ENCODE assay signal across 14 cellular contexts in the genomic region with DNA sequence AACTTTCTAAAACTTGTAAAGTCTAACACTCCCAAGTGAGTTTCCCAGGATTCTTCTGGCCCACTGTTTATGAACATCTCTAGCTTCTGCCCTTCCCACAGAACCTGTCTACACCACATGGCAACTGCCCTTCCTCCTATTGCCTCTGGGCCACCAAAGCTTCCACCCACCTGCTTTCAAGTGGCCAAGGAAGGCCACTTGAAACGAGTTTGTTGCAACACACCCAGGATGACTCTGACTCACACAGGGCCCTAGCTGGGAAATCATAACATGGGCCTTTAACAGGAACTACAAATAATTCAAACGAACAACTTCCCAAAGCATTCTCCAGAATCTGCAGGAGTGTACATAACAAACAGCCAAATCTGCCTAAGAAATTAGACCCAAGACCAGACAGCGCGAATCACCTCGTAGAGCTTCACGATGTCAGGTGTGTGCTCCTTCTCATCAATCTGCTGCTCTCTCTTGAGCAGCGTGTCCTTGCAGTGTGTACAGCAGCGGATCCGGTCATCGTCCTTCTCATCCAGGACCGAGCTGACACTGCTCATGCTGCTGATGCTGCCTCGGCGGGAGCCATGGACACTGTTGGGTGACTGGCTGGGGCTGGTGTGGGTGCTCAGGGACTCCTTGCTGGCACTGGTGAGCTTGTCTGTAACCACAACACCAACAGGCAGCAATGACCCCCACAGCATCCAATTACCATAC. TPM values are rescaled to one million over a fixed set of nuclear protein-coding genes. Genes with fewer than 3 reads are reported as not detected.
A peak's percentile ranks its signal among the peaks of the same experiment; 100 is the strongest.
DNase-seq lines count a peak whose midpoint lies in the region; TF ChIP-seq lines count a peak whose summit lies in the region.
"Had no signal": no experiment of that assay in that cellular context is flagged by ENCODE, and none has a peak within 500 bp of the region (broad histone marks: within the 10 kb centered on the region; RNA-seq: fewer than 3 reads in every experiment).

No MANE protein-coding gene starts in this region.

- peak overlapping the region; percentile 13 for H3K27ac ChIP-seq in osteoblast (ENCODE audit: low read depth, low read length)

- H3K4me1 ChIP-seq in osteoblast (ENCODE audit: insufficient read depth, low read length), result no peaks in the 10 kb centered on the region
- H3K4me1 ChIP-seq: Caco-2 had no signal

- no peaks in the 10 kb centered on the region for H3K79me2 ChIP-seq in osteoblast (ENCODE audit: insufficient read depth, low read length)

- no peaks in the 10 kb centered on the region for H3K27me3 ChIP-seq in osteoblast (ENCODE audit: insufficient read depth, low read length)

- no peaks in the 10 kb centered on the region for H3K9me3 ChIP-seq in osteoblast (ENCODE audit: low read depth, low read length)
- H3K9me3 ChIP-seq: Caco-2 had no signal

- H2AFZ ChIP-seq in osteoblast (ENCODE audit: low read length), result no peak overlapping the region

- peaks cover 4% of the 10 kb centered on the region for H4K20me1 ChIP-seq in osteoblast (ENCODE audit: insufficient read depth, low read length)

- no peak overlapping the region for H3K4me2 ChIP-seq in osteoblast (ENCODE audit: insufficient read depth, low read length)

- TF ChIP-seq POLR2A in NB4 (IDR thresholded peaks at IDR 0.05; ENCODE audit: extremely low read depth, insufficient read length), result no peak

- DNase-seq in SKM-1 treated with dmso at 0.1 percent for 144 hours (lab: John Stamatoyannopoulos, UW; ENCODE audit: unreplicated experiment), result peak; percentile 23
- DNase-seq in SKM-1 (lab: John Stamatoyannopoulos, UW; ENCODE audit: unreplicated experiment), result no peak
- DNase-seq in NB4 (ENCODE audit: low read depth), result peak; percentile 65
- peak; percentile 70 for DNase-seq in epithelial cell of esophagus (ENCODE audit: low read depth)
- peak; percentile 49 for DNase-seq in osteoblast (ENCODE audit: insufficient read length, low spot score, missing footprints)
- no peak for DNase-seq in NCI-H1048 (lab: John Stamatoyannopoulos, UW)
- no peak for DNase-seq in posterior cingulate gyrus
- DNase-seq in hippocampal formation (lab: John Stamatoyannopoulos, UW), result no peak
- DNase-seq: Caco-2; dermis blood vessel endothelial cell; GOT3; KBM-7; NCI-H1930; stimulated activated CD4-positive, alpha-beta T cell treated with anti-CD3 and anti-CD28 coated beads, Interleukin-15, amount 100 ng/mL, for 24 hours had no signal

- peaks cover 80% of the 10 kb centered on the region for H3K36me3 ChIP-seq in osteoblast (ENCODE audit: insufficient read depth, low read length)

- TF ChIP-seq CTCF in NB4 (IDR thresholded peaks at IDR 0.05; ENCODE audit: low read depth, low read length) (no peak), epithelial cell of esophagus (IDR thresholded peaks at IDR 0.05; ENCODE audit: insufficient read depth, low read depth, low read length, missing control alignments) (no peak), osteoblast (IDR thresholded peaks at IDR 0.05; ENCODE audit: extremely low read depth, low read depth, low read length) (no peak)

- no peak overlapping the region for H3K4me3 ChIP-seq in NB4 (ENCODE audit: low read depth, low read length)
- H3K4me3 ChIP-seq in epithelial cell of esophagus (ENCODE audit: low read length), result no peak overlapping the region
- no peak overlapping the region for H3K4me3 ChIP-seq in osteoblast (ENCODE audit: insufficient read depth, low read length)

- intact Hi-C loops in posterior cingulate gyrus (cut with DNase I), result no loop called here

RNA-seq across cellular contexts. Expression of gene RBSN, which starts 16.8 kb away (rescaled TPM):
- total RNA-seq in osteoblast, result 23.9 TPM in 2 replicates

RNA-seq across cellular contexts. Expression of gene MRPS25, which starts 17.0 kb away (rescaled TPM):
- total RNA-seq in osteoblast, result 11.2 and 14.4 TPM in 2 replicates

Comparison
In these comparisons a context has a peak if more than half of its experiments do, and no peak if none do; other contexts are left out.
1. DNase-seq: peak in SKM-1 treated with dmso at 0.1 percent for 144 hours (single experiment), NB4 (single experiment), epithelial cell of esophagus (single experiment) and osteoblast (single experiment); none in SKM-1 (single experiment), NCI-H1048 (single experiment), posterior cingulate gyrus (0 of 10) and hippocampal formation (0 of 2).